ENCODE assay signal across 9 cellular contexts in the genomic region with DNA sequence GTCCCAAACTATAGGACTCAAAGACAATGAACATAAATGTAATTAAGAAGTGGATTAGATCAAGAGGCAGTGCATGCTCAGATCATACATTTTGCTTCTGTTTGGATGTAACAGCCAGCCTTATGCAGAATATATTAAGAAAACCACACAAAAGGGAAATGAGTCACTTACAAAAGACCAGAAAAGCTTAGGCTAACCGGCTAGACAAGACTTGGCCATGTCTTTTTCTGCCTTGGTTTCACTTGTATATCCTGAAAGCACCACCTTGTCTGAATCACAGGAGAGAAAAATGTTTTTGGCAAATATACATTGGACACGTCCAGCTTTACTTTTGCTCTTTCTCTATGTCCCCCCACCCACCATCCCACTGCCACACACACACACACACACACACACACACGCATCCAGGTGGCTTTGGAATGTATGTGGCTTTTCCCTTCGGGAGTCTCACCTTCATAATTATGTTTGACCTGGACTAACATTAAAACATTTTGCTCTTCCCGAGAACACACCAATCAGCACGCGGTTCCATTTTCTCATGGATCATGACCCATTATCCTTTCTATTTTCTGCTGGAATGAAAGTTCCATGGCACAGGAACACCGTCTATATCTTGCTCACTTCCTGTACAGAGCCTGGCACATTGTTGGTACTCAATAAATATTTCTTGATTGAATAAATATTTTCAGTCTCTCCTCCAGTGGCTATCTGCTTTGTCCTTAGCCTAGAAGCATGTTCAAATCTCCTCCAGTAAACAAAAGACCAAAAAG.
DNase-seq lines count a peak whose midpoint lies in the region; ATAC-seq, FAIRE-seq and TF ChIP-seq lines count a peak whose summit lies in the region.
"Had no signal": no experiment of that assay in that cellular context is flagged by ENCODE, and none has a peak within 500 bp of the region (broad histone marks: within the 10 kb centered on the region; RNA-seq: fewer than 3 reads in every experiment).

No MANE protein-coding gene starts in this region.

- H3K9me3 Mint-ChIP-seq in activated B cell treated with CpG ODN at 0.5 μM for 24 hours = no peaks in the 10 kb centered on the region
- no peaks in the 10 kb centered on the region for H3K9me3 Mint-ChIP-seq in naive thymus-derived CD8-positive, alpha-beta T cell
- H3K9me3 Mint-ChIP-seq: dendritic cell treated with granulocyte-macrophage colony-stimulating factor and Interleukin-4, amounts not matched to agents 40 ng/mL and 50 ng/mL, for 4 days had no signal

- H3K36me3 ChIP-seq in kidney (ENCODE audit: control insufficient read depth in 1 of 2, insufficient read depth in 2 of 2, low read length in 2 of 2) (no peaks in the 10 kb centered on the region), Karpas-422 (ENCODE audit: insufficient read depth, low read length) (no peaks in the 10 kb centered on the region)

- POLR2A ChIA-PET in activated B cell treated with CpG ODN at 0.5 μM for 24 hours (lab: Charles Lee) = interaction anchor here (0.6 to 1.6 kb wide), 5 partner anchors 28 to 1232 kb away, joined by 3 to 13 read pairs (median 4); a partner anchor contains a TSS
- POLR2A ChIA-PET in naive thymus-derived CD8-positive, alpha-beta T cell (lab: Charles Lee) = interaction anchor here (1.0 kb wide), 3 partner anchors 32 to 64 kb away, joined by 3 to 8 read pairs (median 6); a partner anchor contains a TSS

- H3K4me2 ChIP-seq in Karpas-422 (ENCODE audit: low read depth, low read length, poor library complexity, severe bottlenecking) = no peak overlapping the region

- H2AFZ ChIP-seq in Karpas-422 (ENCODE audit: low read length) = no peak overlapping the region

- H3K27ac ChIP-seq in kidney (ENCODE audit: low read depth in 2 of 2, low read length in 2 of 2) (no peak overlapping the region), Karpas-422 (ENCODE audit: low read length) (no peak overlapping the region)

- H3K27me3 ChIP-seq in Karpas-422 (ENCODE audit: low read length) = no peaks in the 10 kb centered on the region

- H3K27ac Mint-ChIP-seq in activated B cell treated with CpG ODN at 0.5 μM for 24 hours = peak overlapping the region; percentile 6
- peak overlapping the region in 5 of 10 donors; percentile 13 to 72 (median 44) for H3K27ac Mint-ChIP-seq in naive thymus-derived CD8-positive, alpha-beta T cell
- H3K27ac Mint-ChIP-seq: dendritic cell treated with granulocyte-macrophage colony-stimulating factor and Interleukin-4, amounts not matched to agents 40 ng/mL and 50 ng/mL, for 4 days had no signal

- H3K4me1 ChIP-seq in kidney (ENCODE audit: control insufficient read depth in 1 of 2, insufficient read depth in 1 of 2, low read depth in 1 of 2, low read length in 2 of 2) (no peaks in the 10 kb centered on the region), Karpas-422 (ENCODE audit: low read length) (no peaks in the 10 kb centered on the region)

- CTCF ChIA-PET in activated B cell treated with CpG ODN at 0.5 μM for 24 hours (lab: Charles Lee) = interaction anchor here (2.2 kb wide), 1 partner anchor 67 kb away, joined by 6 read pairs; no protein-coding TSS in a partner anchor

- H3K9me3 ChIP-seq in kidney (ENCODE audit: control insufficient read depth in 1 of 2, low read length in 2 of 2) = no peaks in the 10 kb centered on the region
- H3K9me3 ChIP-seq in Karpas-422 (ENCODE audit: low read length) = no peaks in the 10 kb centered on the region

- intact Hi-C loops in activated B cell treated with CpG ODN at 0.5 μM for 24 hours (cut with micrococcal nuclease) = no loop called here
- intact Hi-C loops in kidney (cut with DNase I) = no loop called here

- H4K20me1 ChIP-seq in Karpas-422 (ENCODE audit: insufficient read depth, low read depth, low read length) = no peaks in the 10 kb centered on the region

- no peak for TF ChIP-seq POLR2A in GM18505 (IDR thresholded peaks at IDR 0.05; ENCODE audit: borderline replicate concordance, extremely low read depth, insufficient read depth, insufficient read length)

- H3K27me3 Mint-ChIP-seq in activated B cell treated with CpG ODN at 0.5 μM for 24 hours = no peaks in the 10 kb centered on the region
- no peaks in the 10 kb centered on the region for H3K27me3 Mint-ChIP-seq in naive thymus-derived CD8-positive, alpha-beta T cell
- H3K27me3 Mint-ChIP-seq: dendritic cell treated with granulocyte-macrophage colony-stimulating factor and Interleukin-4, amounts not matched to agents 40 ng/mL and 50 ng/mL, for 4 days had no signal

- H3K9ac ChIP-seq in kidney (ENCODE audit: low read length in 2 of 2) = no peak overlapping the region
- no peak overlapping the region for H3K9ac ChIP-seq in Karpas-422 (ENCODE audit: low read length)

- H3K4me1 Mint-ChIP-seq in activated B cell treated with CpG ODN at 0.5 μM for 24 hours = peaks cover 36% of the 10 kb centered on the region
- peaks cover 23 to 53% (median 46%) of the 10 kb centered on the region in 4 donors for H3K4me1 Mint-ChIP-seq in naive thymus-derived CD8-positive, alpha-beta T cell

- H3K9me2 ChIP-seq in Karpas-422 (replicated peaks; ENCODE audit: insufficient read depth, low read length) = no peaks in the 10 kb centered on the region

- FAIRE-seq in kidney (lab: Jason Lieb, UNC) = no peak

- H3K4me3 Mint-ChIP-seq in activated B cell treated with CpG ODN at 0.5 μM for 24 hours = no peak overlapping the region
- H3K4me3 Mint-ChIP-seq in naive thymus-derived CD8-positive, alpha-beta T cell = peak overlapping the region in 2 of 10 donors; percentile 4 to 19
- H3K4me3 Mint-ChIP-seq: dendritic cell treated with granulocyte-macrophage colony-stimulating factor and Interleukin-4, amounts not matched to agents 40 ng/mL and 50 ng/mL, for 4 days had no signal

- TF ChIP-seq CTCF in activated B cell treated with CpG ODN at 0.5 μM for 24 hours (IDR thresholded peaks at IDR 0.05) = no peak
- no peak for TF ChIP-seq CTCF in kidney (IDR thresholded peaks at IDR 0.05; ENCODE audit: borderline replicate concordance, extremely low read depth, insufficient read depth)

- peak; percentile 74 for ATAC-seq in GM18505 (IDR thresholded peaks at IDR 0.05; ENCODE audit: unreplicated experiment)
- peak; percentile 68 for ATAC-seq in HG03095 (IDR thresholded peaks at IDR 0.05; ENCODE audit: unreplicated experiment)
- peak; percentile 76 for ATAC-seq in activated B cell treated with CpG ODN at 0.5 μM for 24 hours (ENCODE audit: low read depth)
- peak; percentile 49 to 87 for ATAC-seq in naive thymus-derived CD8-positive, alpha-beta T cell

- H3K79me2 ChIP-seq in Karpas-422 (ENCODE audit: low read length) = no peaks in the 10 kb centered on the region

- DNase-seq in activated B cell treated with CpG ODN at 0.5 μM for 24 hours (no peak), SK-N-DZ (ENCODE audit: low spot score) (no peak), NCI-H1105 (lab: John Stamatoyannopoulos, UW) (no peak), kidney (no peak), Karpas-422 (no peak)
- DNase-seq in naive thymus-derived CD8-positive, alpha-beta T cell = no peak

- H3K4me3 ChIP-seq in kidney (ENCODE audit: low read length in 2 of 2) (no peak overlapping the region), Karpas-422 (ENCODE audit: low read length) (no peak overlapping the region)

- H3K36me3 Mint-ChIP-seq in activated B cell treated with CpG ODN at 0.5 μM for 24 hours (ENCODE audit: low read depth) = no peaks in the 10 kb centered on the region
- no peaks in the 10 kb centered on the region for H3K36me3 Mint-ChIP-seq in naive thymus-derived CD8-positive, alpha-beta T cell
